ENCODE assay signal across 17 cellular contexts in genomic region chr15:41777421-41777973, GRCh38. TPM values are rescaled to one million over a fixed set of nuclear protein-coding genes. Genes with fewer than 3 reads are reported as not detected.
DNase-seq lines count a peak whose midpoint lies in the region; ATAC-seq, FAIRE-seq and TF ChIP-seq lines count a peak whose summit lies in the region.
"Had no signal": no experiment of that assay in that cellular context is flagged by ENCODE, and none has a peak within 500 bp of the region (broad histone marks: within the 10 kb centered on the region; RNA-seq: fewer than 3 reads in every experiment).

No MANE protein-coding gene starts in this region.

- no peak overlapping the region for H2BK12ac ChIP-seq in mesenchymal stem cell (ENCODE audit: low read length in 2 of 2)

- DNase-seq in DMS79 (lab: John Stamatoyannopoulos, UW) (peak; percentile 3), bronchial epithelial cell (ENCODE audit: low read depth) (peak; percentile 87), mesenchymal stem cell (no peak), GM19238 (ENCODE audit: insufficient read length, low spot score) (no peak), WERI-Rb-1 (no peak)
- DNase-seq: activated CD4-positive, alpha-beta memory T cell treated with anti-CD3 and anti-CD28 coated beads for 36 hours; effector CD8-positive, alpha-beta T cell; head of caudate nucleus; naive thymus-derived CD4-positive, alpha-beta T cell; NCI-H187 treated with DMSO at 0.1 percent for 48 hours; NCI-H748 treated with DMSO at 0.1 percent for 48 hours; right cardiac atrium; Right ventricle myocardium superior; stimulated activated CD4-positive, alpha-beta T cell treated with anti-CD3 and anti-CD28 coated beads, Interleukin-4, amount 100 ng/mL, for 1 hour had no signal

- WGBS in mesenchymal stem cell: 82% methylated on average over 1 of the region's 1 CpG

- H2AK5ac ChIP-seq in mesenchymal stem cell (ENCODE audit: low read length, severe bottlenecking): no peak overlapping the region

- no peak overlapping the region for H4K91ac ChIP-seq in mesenchymal stem cell (ENCODE audit: low read length)

- H3K14ac ChIP-seq in mesenchymal stem cell (ENCODE audit: low read length in 2 of 2): no peak overlapping the region

- H3K9me2 ChIP-seq in Loucy (replicated peaks; ENCODE audit: low read depth, low read length): no peaks in the 10 kb centered on the region

- peaks cover 79% of the 10 kb centered on the region for H3K4me1 ChIP-seq in Loucy (ENCODE audit: insufficient read depth, low read length, poor library complexity, severe bottlenecking)
- peaks cover 7% of the 10 kb centered on the region for H3K4me1 ChIP-seq in mesenchymal stem cell (ENCODE audit: control insufficient read depth, insufficient read depth, low read depth, low read length)

- H3K4me2 ChIP-seq in Loucy (ENCODE audit: low read depth, low read length, poor library complexity, severe bottlenecking): peak overlapping the region; percentile 91
- H3K4me2 ChIP-seq in mesenchymal stem cell (ENCODE audit: low read length, poor library complexity, severe bottlenecking): no peak overlapping the region

- H3K18ac ChIP-seq in mesenchymal stem cell (ENCODE audit: low read depth in 1 of 2, low read length in 2 of 2): no peak overlapping the region

- no peaks in the 10 kb centered on the region for H4K20me1 ChIP-seq in Loucy (ENCODE audit: insufficient read depth, low read length, poor library complexity, severe bottlenecking)

- no peak for ATAC-seq in GM18861 (IDR thresholded peaks at IDR 0.05; ENCODE audit: unreplicated experiment)
- ATAC-seq in HG03135 (IDR thresholded peaks at IDR 0.05; ENCODE audit: unreplicated experiment): no peak
- ATAC-seq: naive thymus-derived CD4-positive, alpha-beta T cell; right cardiac atrium had no signal

- no peaks in the 10 kb centered on the region for H3K27me3 ChIP-seq in Loucy (ENCODE audit: insufficient read depth, low read length, poor library complexity, severe bottlenecking)
- H3K27me3 ChIP-seq in bronchial epithelial cell (ENCODE audit: control insufficient read depth, insufficient read depth, low read length): no peaks in the 10 kb centered on the region
- H3K27me3 ChIP-seq in mesenchymal stem cell (ENCODE audit: control insufficient read depth in 1 of 2, insufficient read depth in 1 of 2, low read length in 2 of 2): no peaks in the 10 kb centered on the region
- no peaks in the 10 kb centered on the region for H3K27me3 ChIP-seq in WERI-Rb-1 (ENCODE audit: insufficient read depth, low read depth, severe bottlenecking)

- no peaks in the 10 kb centered on the region for H3K9me3 ChIP-seq in Loucy (ENCODE audit: insufficient read depth, low read depth, low read length)
- no peaks in the 10 kb centered on the region for H3K9me3 ChIP-seq in mesenchymal stem cell (ENCODE audit: control insufficient read depth, low read length)
- no peaks in the 10 kb centered on the region for H3K9me3 ChIP-seq in WERI-Rb-1 (ENCODE audit: severe bottlenecking)

- H2BK15ac ChIP-seq in mesenchymal stem cell (ENCODE audit: low read depth, poor library complexity, severe bottlenecking): no peak overlapping the region

- H3K4me3 ChIP-seq in Loucy (ENCODE audit: low read length, poor library complexity, severe bottlenecking) (peak overlapping the region; percentile 95), bronchial epithelial cell (ENCODE audit: low read depth, low read length) (no peak overlapping the region), mesenchymal stem cell (ENCODE audit: insufficient read depth in 1 of 2, low read depth in 1 of 2, low read length in 2 of 2) (peak overlapping the region in 1 of 2 experiments; percentile 4), WERI-Rb-1 (ENCODE audit: low read depth, low read length) (no peak overlapping the region)

- H3K4ac ChIP-seq in mesenchymal stem cell (ENCODE audit: low read depth in 1 of 2, low read length in 2 of 2): no peak overlapping the region

- H2BK5ac ChIP-seq in mesenchymal stem cell (ENCODE audit: low read depth, low read length, poor library complexity, severe bottlenecking): no peak overlapping the region

- H3K27ac ChIP-seq in mesenchymal stem cell (ENCODE audit: low read length, poor library complexity, severe bottlenecking): no peak overlapping the region
- no peak overlapping the region for H3K27ac ChIP-seq in WERI-Rb-1

- H3K79me2 ChIP-seq in Loucy (ENCODE audit: insufficient read depth, low read length): peaks cover 67% of the 10 kb centered on the region

- peak overlapping the region; percentile 86 for H3K9ac ChIP-seq in Loucy (ENCODE audit: low read depth, low read length, poor library complexity, severe bottlenecking)
- peak overlapping the region; percentile 22 for H3K9ac ChIP-seq in mesenchymal stem cell (ENCODE audit: low read length)

- H3K79me1 ChIP-seq in mesenchymal stem cell (replicated peaks; ENCODE audit: low read length, poor library complexity, severe bottlenecking): peaks cover 10% of the 10 kb centered on the region

- no peak for TF ChIP-seq CTCF in Loucy (conservative IDR thresholded peaks at IDR 0.05; ENCODE audit: low read length)
- no peak for TF ChIP-seq CTCF in bronchial epithelial cell (IDR thresholded peaks at IDR 0.05; ENCODE audit: insufficient read depth, low read length, severe bottlenecking)
- TF ChIP-seq CTCF in WERI-Rb-1 (IDR thresholded peaks at IDR 0.05; ENCODE audit: low read depth, low read length): no peak

- H3K23ac ChIP-seq in mesenchymal stem cell (ENCODE audit: low read length in 2 of 2): no peak overlapping the region

- H2AFZ ChIP-seq in Loucy (ENCODE audit: low read length) (no peak overlapping the region), mesenchymal stem cell (ENCODE audit: low read depth, low read length) (no peak overlapping the region)

- no peak overlapping the region for H2BK120ac ChIP-seq in mesenchymal stem cell (ENCODE audit: low read depth, low read length)

- H4K8ac ChIP-seq in mesenchymal stem cell (ENCODE audit: low read length): no peak overlapping the region

- H3F3A ChIP-seq in Loucy (ENCODE audit: low read depth): no peaks in the 10 kb centered on the region

- no peak for FAIRE-seq in bronchial epithelial cell (lab: Jason Lieb, UNC)

- H3K36me3 ChIP-seq in Loucy (ENCODE audit: insufficient read depth, low read length): no peaks in the 10 kb centered on the region
- no peaks in the 10 kb centered on the region for H3K36me3 ChIP-seq in bronchial epithelial cell (ENCODE audit: control insufficient read depth, insufficient read depth, low read length)
- H3K36me3 ChIP-seq in mesenchymal stem cell (ENCODE audit: control insufficient read depth in 1 of 2, insufficient read depth in 2 of 2, low read depth in 1 of 2, low read length in 2 of 2): no peaks in the 10 kb centered on the region
- H3K36me3 ChIP-seq in WERI-Rb-1: no peaks in the 10 kb centered on the region

RNA-seq across cellular contexts. Expression of gene MAPKBP1, which starts 3.2 kb away (rescaled TPM):
- 12.9 and 17.9 TPM in 2 replicates for total RNA-seq in bronchial epithelial cell
- polyA plus RNA-seq in mesenchymal stem cell (2013, experiment 1 of 2): 9.1 TPM
- 8.2 TPM for polyA plus RNA-seq in mesenchymal stem cell (2013, experiment 2 of 2)

RNA-seq across cellular contexts. Expression of gene JMJD7, which starts 50.4 kb away (rescaled TPM):
- 22.9 TPM in 2 replicates for total RNA-seq in bronchial epithelial cell
- 2.6 TPM for polyA plus RNA-seq in mesenchymal stem cell (2013, experiment 1 of 2)
- 2.5 TPM for polyA plus RNA-seq in mesenchymal stem cell (2013, experiment 2 of 2)

Comparison
In these comparisons a context has a peak if more than half of its experiments do, and no peak if none do; other contexts are left out.
1. DNase-seq: peak in DMS79 (single experiment) and bronchial epithelial cell (single experiment); none in mesenchymal stem cell (single experiment), GM19238 (single experiment) and WERI-Rb-1 (single experiment).